ENCODE assay signal across 1 cellular context in genomic region chr11:68817554-68817953, GRCh38.
TF ChIP-seq lines count a peak whose summit lies in the region.

No MANE protein-coding gene starts in this region.

TF ChIP-seq in WTC11, 78 proteins besides CTCF, POLR2A, EP300 and RAD21 (continued from another document):
- TF ChIP-seq ZNF263 (CRISPR knock-in tag; IDR thresholded peaks at IDR 0.05; ENCODE audit: low read depth): no peak
- TF ChIP-seq ESRRA (CRISPR knock-in tag; IDR thresholded peaks at IDR 0.05; ENCODE audit: borderline replicate concordance): no peak
- TF ChIP-seq ZNF532 (CRISPR knock-in tag; IDR thresholded peaks at IDR 0.05; ENCODE audit: borderline replicate concordance): no peak
- TF ChIP-seq AR (CRISPR knock-in tag; IDR thresholded peaks at IDR 0.05): no peak
- TF ChIP-seq NFATC4 (CRISPR knock-in tag; IDR thresholded peaks at IDR 0.05): no peak
- no peak for TF ChIP-seq ZNF281 (CRISPR knock-in tag; IDR thresholded peaks at IDR 0.05)
- TF ChIP-seq CREM (CRISPR knock-in tag; IDR thresholded peaks at IDR 0.05): no peak
- no peak for TF ChIP-seq GRHL2 (CRISPR knock-in tag; IDR thresholded peaks at IDR 0.05; ENCODE audit: insufficient replicate concordance, severe bottlenecking)
- TF ChIP-seq SMAD3 (CRISPR knock-in tag; IDR thresholded peaks at IDR 0.05; ENCODE audit: borderline replicate concordance): no peak
- TF ChIP-seq ZNF416 (CRISPR knock-in tag; IDR thresholded peaks at IDR 0.05): no peak
- no peak for TF ChIP-seq ZNF512 (CRISPR knock-in tag; IDR thresholded peaks at IDR 0.05; ENCODE audit: borderline replicate concordance)
TF ChIP-seq in WTC11: peak in this region for 0.
